ENCODE assay signal across 1 cellular context in the genomic region with DNA sequence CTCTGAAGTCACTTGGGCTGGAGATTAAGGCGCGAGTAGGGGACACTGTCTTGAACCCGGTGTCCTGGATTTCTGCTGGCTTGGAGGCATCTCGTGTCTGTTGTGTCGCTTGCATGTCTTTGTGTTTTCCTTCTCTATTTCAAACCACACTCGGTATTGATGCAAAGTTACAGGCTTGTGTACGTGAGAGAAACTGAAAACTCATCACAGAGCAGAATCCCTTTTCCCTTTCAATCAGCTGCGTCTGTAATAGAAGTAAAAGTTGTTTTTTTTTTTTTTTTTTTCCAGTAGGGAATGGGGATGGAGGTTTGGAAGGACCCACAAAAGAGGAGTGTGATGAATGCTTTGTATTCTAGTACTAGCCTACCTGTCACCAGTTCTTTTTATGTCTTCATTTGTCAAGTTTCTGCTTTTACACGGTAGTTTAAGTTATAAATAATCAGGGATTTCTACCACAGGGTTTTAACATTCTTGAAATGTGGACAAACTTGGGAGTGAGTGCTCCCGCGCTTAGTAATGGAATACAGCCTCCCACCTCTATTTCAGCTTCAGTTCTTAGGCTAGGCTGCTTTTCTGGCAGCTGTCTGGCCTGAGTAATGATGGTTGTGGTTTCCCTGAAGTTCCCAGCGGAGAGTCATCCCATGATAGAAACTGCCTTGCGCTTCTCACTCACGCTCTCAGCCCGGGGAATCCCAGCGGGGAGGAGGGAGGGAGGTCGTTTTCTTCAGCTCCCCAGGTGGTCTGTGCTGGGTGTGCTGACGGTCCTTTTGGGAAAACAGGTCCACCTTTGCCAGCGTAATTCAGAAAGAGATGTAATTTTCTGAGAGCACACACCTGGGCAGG.
TF ChIP-seq lines count a peak whose summit lies in the region.

No MANE protein-coding gene starts in this region.

TF ChIP-seq in GM12878, 131 proteins besides CTCF, POLR2A, EP300 and RAD21 (continues in another document):
- TF ChIP-seq, protein P1, sequence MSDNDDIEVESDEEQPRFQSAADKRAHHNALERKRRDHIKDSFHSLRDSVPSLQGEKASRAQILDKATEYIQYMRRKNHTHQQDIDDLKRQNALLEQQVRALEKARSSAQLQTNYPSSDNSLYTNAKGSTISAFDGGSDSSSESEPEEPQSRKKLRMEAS (IDR thresholded peaks at IDR 0.05; ENCODE audit: low read depth, low read length), result no peak; the same call in 1 of the 2 replicates
- peak; percentile 80 for TF ChIP-seq MEF2B (IDR thresholded peaks at IDR 0.05; ENCODE audit: partially characterized antibody, poor library complexity, severe bottlenecking)
- no peak for TF ChIP-seq BMI1 (IDR thresholded peaks at IDR 0.05; ENCODE audit: borderline replicate concordance)
- TF ChIP-seq SIX5 (IDR thresholded peaks at IDR 0.05; ENCODE audit: low read depth, low read length, severe bottlenecking), result no peak
- peak; percentile 92 for TF ChIP-seq RELA (IDR thresholded peaks at IDR 0.05; ENCODE audit: borderline replicate concordance, partially characterized antibody)
- TF ChIP-seq TCF3 (IDR thresholded peaks at IDR 0.05; ENCODE audit: borderline replicate concordance, insufficient read depth, low read depth, low read length), result peak; percentile 71; the same call in 1 of the 2 replicates
- no peak for TF ChIP-seq TARDBP (IDR thresholded peaks at IDR 0.05; ENCODE audit: borderline replicate concordance)
- TF ChIP-seq, protein P2, sequence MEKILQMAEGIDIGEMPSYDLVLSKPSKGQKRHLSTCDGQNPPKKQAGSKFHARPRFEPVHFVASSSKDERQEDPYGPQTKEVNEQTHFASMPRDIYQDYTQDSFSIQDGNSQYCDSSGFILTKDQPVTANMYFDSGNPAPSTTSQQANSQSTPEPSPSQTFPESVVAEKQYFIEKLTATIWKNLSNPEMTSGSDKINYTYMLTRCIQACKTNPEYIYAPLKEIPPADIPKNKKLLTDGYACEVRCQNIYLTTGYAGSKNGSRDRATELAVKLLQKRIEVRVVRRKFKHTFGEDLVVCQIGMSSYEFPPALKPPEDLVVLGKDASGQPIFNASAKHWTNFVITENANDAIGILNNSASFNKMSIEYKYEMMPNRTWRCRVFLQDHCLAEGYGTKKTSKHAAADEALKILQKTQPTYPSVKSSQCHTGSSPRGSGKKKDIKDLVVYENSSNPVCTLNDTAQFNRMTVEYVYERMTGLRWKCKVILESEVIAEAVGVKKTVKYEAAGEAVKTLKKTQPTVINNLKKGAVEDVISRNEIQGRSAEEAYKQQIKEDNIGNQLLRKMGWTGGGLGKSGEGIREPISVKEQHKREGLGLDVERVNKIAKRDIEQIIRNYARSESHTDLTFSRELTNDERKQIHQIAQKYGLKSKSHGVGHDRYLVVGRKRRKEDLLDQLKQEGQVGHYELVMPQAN (conservative IDR thresholded peaks at IDR 0.05), result no peak
- no peak for TF ChIP-seq KAT2A (conservative IDR thresholded peaks at IDR 0.05; ENCODE audit: control insufficient read depth, low read depth, low read length)
- TF ChIP-seq STAT3 (IDR thresholded peaks at IDR 0.05; ENCODE audit: low read depth, low read length), result no peak
- TF ChIP-seq CREM (IDR thresholded peaks at IDR 0.05; ENCODE audit: low read depth), result peak; percentile 76
- no peak for TF ChIP-seq E2F8 (IDR thresholded peaks at IDR 0.05; ENCODE audit: low read depth, partially characterized antibody)
- TF ChIP-seq, protein P3, sequence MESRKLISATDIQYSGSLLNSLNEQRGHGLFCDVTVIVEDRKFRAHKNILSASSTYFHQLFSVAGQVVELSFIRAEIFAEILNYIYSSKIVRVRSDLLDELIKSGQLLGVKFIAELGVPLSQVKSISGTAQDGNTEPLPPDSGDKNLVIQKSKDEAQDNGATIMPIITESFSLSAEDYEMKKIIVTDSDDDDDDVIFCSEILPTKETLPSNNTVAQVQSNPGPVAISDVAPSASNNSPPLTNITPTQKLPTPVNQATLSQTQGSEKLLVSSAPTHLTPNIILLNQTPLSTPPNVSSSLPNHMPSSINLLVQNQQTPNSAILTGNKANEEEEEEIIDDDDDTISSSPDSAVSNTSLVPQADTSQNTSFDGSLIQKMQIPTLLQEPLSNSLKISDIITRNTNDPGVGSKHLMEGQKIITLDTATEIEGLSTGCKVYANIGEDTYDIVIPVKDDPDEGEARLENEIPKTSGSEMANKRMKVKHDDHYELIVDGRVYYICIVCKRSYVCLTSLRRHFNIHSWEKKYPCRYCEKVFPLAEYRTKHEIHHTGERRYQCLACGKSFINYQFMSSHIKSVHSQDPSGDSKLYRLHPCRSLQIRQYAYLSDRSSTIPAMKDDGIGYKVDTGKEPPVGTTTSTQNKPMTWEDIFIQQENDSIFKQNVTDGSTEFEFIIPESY (IDR thresholded peaks at IDR 0.05), result no peak
- TF ChIP-seq, protein P4, sequence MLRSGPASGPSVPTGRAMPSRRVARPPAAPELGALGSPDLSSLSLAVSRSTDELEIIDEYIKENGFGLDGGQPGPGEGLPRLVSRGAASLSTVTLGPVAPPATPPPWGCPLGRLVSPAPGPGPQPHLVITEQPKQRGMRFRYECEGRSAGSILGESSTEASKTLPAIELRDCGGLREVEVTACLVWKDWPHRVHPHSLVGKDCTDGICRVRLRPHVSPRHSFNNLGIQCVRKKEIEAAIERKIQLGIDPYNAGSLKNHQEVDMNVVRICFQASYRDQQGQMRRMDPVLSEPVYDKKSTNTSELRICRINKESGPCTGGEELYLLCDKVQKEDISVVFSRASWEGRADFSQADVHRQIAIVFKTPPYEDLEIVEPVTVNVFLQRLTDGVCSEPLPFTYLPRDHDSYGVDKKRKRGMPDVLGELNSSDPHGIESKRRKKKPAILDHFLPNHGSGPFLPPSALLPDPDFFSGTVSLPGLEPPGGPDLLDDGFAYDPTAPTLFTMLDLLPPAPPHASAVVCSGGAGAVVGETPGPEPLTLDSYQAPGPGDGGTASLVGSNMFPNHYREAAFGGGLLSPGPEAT (IDR thresholded peaks at IDR 0.05; ENCODE audit: low read depth), result peak; percentile 97
- TF ChIP-seq BCL11A (IDR thresholded peaks at IDR 0.05; ENCODE audit: low read depth, low read length), result peak; percentile 94
- TF ChIP-seq ZBTB40 (IDR thresholded peaks at IDR 0.05; ENCODE audit: borderline replicate concordance), result 0 out of 2 replicates have a peak, but pooled peaks have one; percentile 23
- no peak for TF ChIP-seq HSF1 (IDR thresholded peaks at IDR 0.05; ENCODE audit: low read depth, low read length)
- TF ChIP-seq, protein P5, sequence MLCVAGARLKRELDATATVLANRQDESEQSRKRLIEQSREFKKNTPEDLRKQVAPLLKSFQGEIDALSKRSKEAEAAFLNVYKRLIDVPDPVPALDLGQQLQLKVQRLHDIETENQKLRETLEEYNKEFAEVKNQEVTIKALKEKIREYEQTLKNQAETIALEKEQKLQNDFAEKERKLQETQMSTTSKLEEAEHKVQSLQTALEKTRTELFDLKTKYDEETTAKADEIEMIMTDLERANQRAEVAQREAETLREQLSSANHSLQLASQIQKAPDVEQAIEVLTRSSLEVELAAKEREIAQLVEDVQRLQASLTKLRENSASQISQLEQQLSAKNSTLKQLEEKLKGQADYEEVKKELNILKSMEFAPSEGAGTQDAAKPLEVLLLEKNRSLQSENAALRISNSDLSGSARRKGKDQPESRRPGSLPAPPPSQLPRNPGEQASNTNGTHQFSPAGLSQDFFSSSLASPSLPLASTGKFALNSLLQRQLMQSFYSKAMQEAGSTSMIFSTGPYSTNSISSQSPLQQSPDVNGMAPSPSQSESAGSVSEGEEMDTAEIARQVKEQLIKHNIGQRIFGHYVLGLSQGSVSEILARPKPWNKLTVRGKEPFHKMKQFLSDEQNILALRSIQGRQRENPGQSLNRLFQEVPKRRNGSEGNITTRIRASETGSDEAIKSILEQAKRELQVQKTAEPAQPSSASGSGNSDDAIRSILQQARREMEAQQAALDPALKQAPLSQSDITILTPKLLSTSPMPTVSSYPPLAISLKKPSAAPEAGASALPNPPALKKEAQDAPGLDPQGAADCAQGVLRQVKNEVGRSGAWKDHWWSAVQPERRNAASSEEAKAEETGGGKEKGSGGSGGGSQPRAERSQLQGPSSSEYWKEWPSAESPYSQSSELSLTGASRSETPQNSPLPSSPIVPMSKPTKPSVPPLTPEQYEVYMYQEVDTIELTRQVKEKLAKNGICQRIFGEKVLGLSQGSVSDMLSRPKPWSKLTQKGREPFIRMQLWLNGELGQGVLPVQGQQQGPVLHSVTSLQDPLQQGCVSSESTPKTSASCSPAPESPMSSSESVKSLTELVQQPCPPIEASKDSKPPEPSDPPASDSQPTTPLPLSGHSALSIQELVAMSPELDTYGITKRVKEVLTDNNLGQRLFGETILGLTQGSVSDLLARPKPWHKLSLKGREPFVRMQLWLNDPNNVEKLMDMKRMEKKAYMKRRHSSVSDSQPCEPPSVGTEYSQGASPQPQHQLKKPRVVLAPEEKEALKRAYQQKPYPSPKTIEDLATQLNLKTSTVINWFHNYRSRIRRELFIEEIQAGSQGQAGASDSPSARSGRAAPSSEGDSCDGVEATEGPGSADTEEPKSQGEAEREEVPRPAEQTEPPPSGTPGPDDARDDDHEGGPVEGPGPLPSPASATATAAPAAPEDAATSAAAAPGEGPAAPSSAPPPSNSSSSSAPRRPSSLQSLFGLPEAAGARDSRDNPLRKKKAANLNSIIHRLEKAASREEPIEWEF (IDR thresholded peaks at IDR 0.05; ENCODE audit: insufficient replicate concordance, low read depth, low read length), result peak; percentile 52
- TF ChIP-seq NR2F1 (conservative IDR thresholded peaks at IDR 0.05), result 0 out of 2 replicates have a peak, but pooled peaks have one; percentile 13
- TF ChIP-seq YBX1 (IDR thresholded peaks at IDR 0.05), result no peak
- no peak for TF ChIP-seq FOS (IDR thresholded peaks at IDR 0.05; ENCODE audit: borderline replicate concordance, extremely low read depth, insufficient read length)
- TF ChIP-seq PML (IDR thresholded peaks at IDR 0.05; ENCODE audit: low read length), result peak; percentile 15; the same call in 1 of the 2 replicates
- TF ChIP-seq POU2F2 (IDR thresholded peaks at IDR 0.05; ENCODE audit: borderline replicate concordance, low read depth, low read length), result peak; percentile 59; the same call in 1 of the 3 replicates
